Comparison of ENCODE assay signal across 8 cellular contexts in genomic region chrX:44871114-44871645, GRCh38. TPM values are rescaled to one million over a fixed set of nuclear protein-coding genes. Genes with fewer than 3 reads are reported as not detected.
A peak's percentile ranks its signal among the peaks of the same experiment; 100 is the strongest.
DNase-seq lines count a peak whose midpoint lies in the region; ATAC-seq and TF ChIP-seq lines count a peak whose summit lies in the region.

No MANE protein-coding gene starts in this region.

- in situ Hi-C loops in astrocyte of the cerebellum (cut with HindIII; ENCODE audit: low sequenced_read_pairs) = no loop called here

- CTCF ChIA-PET in activated naive CD4-positive, alpha-beta T cell treated with anti-CD3 and anti-CD28 coated beads for 36 hours (lab: Charles Lee) = no interaction called here

- H3K4me3 Mint-ChIP-seq in activated naive CD4-positive, alpha-beta T cell treated with anti-CD3 and anti-CD28 coated beads for 36 hours = peak overlapping the region; percentile 56

- peaks cover 5% of the 10 kb centered on the region for H3K4me1 Mint-ChIP-seq in activated naive CD4-positive, alpha-beta T cell treated with anti-CD3 and anti-CD28 coated beads for 36 hours (ENCODE audit: low read depth)

- TF ChIP-seq CTCF in astrocyte of the cerebellum (IDR thresholded peaks at IDR 0.05; ENCODE audit: low read depth, low read length, missing control alignments) (no peak), left lung (IDR thresholded peaks at IDR 0.05) (no peak), tibial nerve (IDR thresholded peaks at IDR 0.05) (no peak)

- intact Hi-C loops in activated naive CD4-positive, alpha-beta T cell treated with anti-CD3 and anti-CD28 coated beads for 36 hours (cut with micrococcal nuclease) = loop anchor here (5.0 to 10.0 kb wide), 3 partner anchors 51 to 626 kb away; partner anchors contain the start of gene FUNDC1
- intact Hi-C loops in left lung (cut with DNase I) = no loop called here

- no peaks in the 10 kb centered on the region for H3K9me3 ChIP-seq in left lung
- no peaks in the 10 kb centered on the region for H3K9me3 ChIP-seq in tibial nerve

- peak overlapping the region; percentile 97 to 99 for H3K27ac ChIP-seq in left lung
- peak overlapping the region in 3 of 4 donors; percentile 12 to 99 (median 98) for H3K27ac ChIP-seq in tibial nerve

- H3K4me1 ChIP-seq in left lung = peaks cover 5 to 6% of the 10 kb centered on the region in 2 donors
- peaks cover 0 to 11% (median 4%) of the 10 kb centered on the region in 4 donors for H3K4me1 ChIP-seq in tibial nerve

- 47 to 69% methylated on average over 15 to 16 of the region's 16 CpGs for WGBS in tibial nerve, 2 donors

- H3K27me3 ChIP-seq in left lung (no peaks in the 10 kb centered on the region), tibial nerve (no peaks in the 10 kb centered on the region)

- H3K27ac Mint-ChIP-seq in activated naive CD4-positive, alpha-beta T cell treated with anti-CD3 and anti-CD28 coated beads for 36 hours = no peak overlapping the region

- no peak for ATAC-seq in left lung
- ATAC-seq in GM18519 (IDR thresholded peaks at IDR 0.05; ENCODE audit: low FRiP score, unreplicated experiment) = no peak

- H3K27me3 Mint-ChIP-seq in activated naive CD4-positive, alpha-beta T cell treated with anti-CD3 and anti-CD28 coated beads for 36 hours (ENCODE audit: low read depth) = no peaks in the 10 kb centered on the region

- H3K4me3 ChIP-seq in astrocyte of the cerebellum (ENCODE audit: low read depth, low read length) (peak overlapping the region; percentile 61), left lung (peak overlapping the region in 1 of 2 donors; percentile 64), tibial nerve (peak overlapping the region in 1 of 4 donors; percentile 89)

- no peak for DNase-seq in activated naive CD4-positive, alpha-beta T cell treated with anti-CD3 and anti-CD28 coated beads for 36 hours
- no peak for DNase-seq in activated naive CD4-positive, alpha-beta T cell (lab: John Stamatoyannopoulos, UW)
- DNase-seq in astrocyte of the cerebellum (ENCODE audit: low read depth) (no peak), left lung (peak in 1 of 2 donors; percentile 45), tibial nerve (ENCODE audit: low spot score in 2 of 2) (no peak), NCI-H2196 (lab: John Stamatoyannopoulos, UW; ENCODE audit: unreplicated experiment) (no peak), NCI-H2029 (lab: John Stamatoyannopoulos, UW) (no peak)

- no peaks in the 10 kb centered on the region for H3K36me3 ChIP-seq in left lung
- no peaks in the 10 kb centered on the region for H3K36me3 ChIP-seq in tibial nerve

- H3K36me3 Mint-ChIP-seq in activated naive CD4-positive, alpha-beta T cell treated with anti-CD3 and anti-CD28 coated beads for 36 hours (ENCODE audit: low read depth) = peaks cover 4% of the 10 kb centered on the region

- TF ChIP-seq POLR2A in tibial nerve (IDR thresholded peaks at IDR 0.05) = no peak

- no peaks in the 10 kb centered on the region for H3K9me3 Mint-ChIP-seq in activated naive CD4-positive, alpha-beta T cell treated with anti-CD3 and anti-CD28 coated beads for 36 hours

- TF ChIP-seq EP300 in tibial nerve (IDR thresholded peaks at IDR 0.05) = no peak

RNA-seq across cellular contexts. Expression of gene KDM6A, which starts 1.8 kb away (rescaled TPM):
- total RNA-seq in activated naive CD4-positive, alpha-beta T cell treated with anti-CD3 and anti-CD28 coated beads for 36 hours = 10 to 100 TPM; 21.5 to 22.5 TPM
- 10 to 100 TPM; 21.1 to 34.7 TPM for total RNA-seq in left lung
- 10 to 100 TPM; 25.9 to 51.0 (median 34.9) TPM for total RNA-seq in tibial nerve

RNA-seq across cellular contexts. Expression of gene DUSP21, which starts 27.4 kb away (rescaled TPM):
- not detected for total RNA-seq in activated naive CD4-positive, alpha-beta T cell treated with anti-CD3 and anti-CD28 coated beads for 36 hours
- total RNA-seq in left lung = not detected
- total RNA-seq in tibial nerve = not detected
